8 cellular contexts compared by ENCODE assay signal in the genomic region with DNA sequence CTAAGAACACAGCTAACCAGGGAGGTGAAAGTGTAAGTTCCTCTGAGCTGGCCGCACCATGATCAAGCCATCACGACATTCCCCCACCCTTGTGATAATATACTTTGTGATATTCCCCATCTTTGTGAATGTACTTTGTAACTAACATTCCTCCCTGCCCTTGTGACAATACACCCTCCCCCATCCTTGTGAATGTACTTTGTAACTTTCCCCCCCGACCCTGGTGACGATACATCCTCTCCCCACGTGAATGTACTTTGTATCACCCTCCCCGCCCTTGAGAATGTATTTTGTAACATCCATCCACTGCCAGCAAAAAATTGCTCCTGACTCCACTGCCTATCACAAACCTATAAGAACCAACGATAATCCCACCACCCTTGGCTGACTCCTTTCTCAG. TPM values are rescaled to one million over a fixed set of nuclear protein-coding genes. Genes with fewer than 3 reads are reported as not detected.
"Had no signal": no experiment of that assay in that cellular context is flagged by ENCODE, and none has a peak within 500 bp of the region (broad histone marks: within the 10 kb centered on the region; RNA-seq: fewer than 3 reads in every experiment).

No MANE protein-coding gene starts in this region.

- H3K4me3 ChIP-seq: GM12878 had no signal

- ATAC-seq: GM12878 had no signal

- FAIRE-seq: GM12878, GM12891, GM12892, GM18507, GM19239 had no signal

- DNase-seq: GDM1, GF-D8 had no signal

RNA-seq across cellular contexts. Expression of a gene that starts 20.2 kb away (rescaled TPM):
- total RNA-seq: G401, GM12878 had no signal

RNA-seq across cellular contexts. Expression of a gene that starts 38.5 kb away (rescaled TPM):
- total RNA-seq: G401, GM12878 had no signal
